Comparison of ENCODE assay signal across 32 cellular contexts in genomic region chr4:161653697-161654096, GRCh38.
"Had no signal": no experiment of that assay in that cellular context is flagged by ENCODE, and none has a peak within 500 bp of the region (broad histone marks: within the 10 kb centered on the region; RNA-seq: fewer than 3 reads in every experiment).

No MANE protein-coding gene starts in this region.

- H3K9me3 Mint-ChIP-seq: nephron progenitor cell had no signal

- DNase-seq: naive thymus-derived CD8-positive, alpha-beta T cell; nephron progenitor cell; nucleus accumbens; posterior cingulate gyrus; psoas muscle; right cardiac atrium; right lobe of liver; sigmoid colon; spleen; stimulated activated CD4-positive, alpha-beta T cell treated with anti-CD3 and anti-CD28 coated beads, Interleukin-12 subunit alpha, Interleukin-12 subunit beta, amount 100 ng/mL, for 4 hours; stimulated activated CD4-positive, alpha-beta T cell treated with anti-CD3 and anti-CD28 coated beads, Interleukin-1b, Interleukin-23, amount 100 ng/mL, for 48 hours; stimulated activated CD4-positive, alpha-beta T cell treated with anti-CD3 and anti-CD28 coated beads, Interleukin-4, amount 100 ng/mL, for 1 hour; stimulated activated CD4-positive, alpha-beta T cell treated with anti-CD3 and anti-CD28 coated beads, Interleukin-4, amount 100 ng/mL, for 4 hours; stimulated activated CD8-positive, alpha-beta memory T cell treated with anti-CD3 and anti-CD28 coated beads, Interleukin-4, amount 100 ng/mL, for 48 hours; stimulated activated naive CD4-positive, alpha-beta T cell; stimulated activated naive CD8-positive, alpha-beta T cell treated with anti-CD3 and anti-CD28 coated beads, Interleukin-15, amount 100 ng/mL, for 72 hours; stimulated activated naive CD8-positive, alpha-beta T cell treated with anti-CD3 and anti-CD28 coated beads, Interleukin-15, Interleukin-2, amounts not matched to agents 100 U/mL and 50 U/mL, for 24 hours; substantia nigra; testis; tibial artery; transverse colon; upper lobe of right lung; uterus had no signal

- H3K4me3 ChIP-seq: psoas muscle, right lobe of liver, sigmoid colon, smooth muscle cell, spleen, suprapubic skin, testis, tibial artery, transverse colon, upper lobe of right lung, uterus had no signal

- ATAC-seq: naive thymus-derived CD8-positive, alpha-beta T cell; natural killer cell treated with Interleukin-12 subunit alpha and Interleukin-12 subunit beta and Interleukin-15 and Interleukin-18, amount 100 ng/mL, for 72 hours; psoas muscle; right cardiac atrium; right lobe of liver; stimulated activated memory B cell treated with anti-CD40 and anti-IgM and Interleukin-4, amounts not matched to agents 10 μg/mL and 1 μg/mL and 100 μg/mL, for 72 hours; stimulated activated naive CD8-positive, alpha-beta T cell treated with anti-CD3 and anti-CD28 coated beads, Interleukin-15, amount 100 ng/mL, for 72 hours; stimulated activated naive CD8-positive, alpha-beta T cell treated with anti-CD3 and anti-CD28 coated beads, Interleukin-15, Interleukin-2, amounts not matched to agents 100 U/mL and 50 U/mL, for 24 hours; upper lobe of right lung had no signal

- H3K4me1 Mint-ChIP-seq: nephron progenitor cell; neural crest cell; stimulated activated memory B cell treated with anti-CD40 and anti-IgM and Interleukin-4, amounts not matched to agents 10 μg/mL and 1 μg/mL and 100 μg/mL, for 72 hours; stimulated activated naive CD8-positive, alpha-beta T cell treated with anti-CD3 and anti-CD28 coated beads, Interleukin-15, amount 100 ng/mL, for 72 hours had no signal

- H3K36me3 Mint-ChIP-seq: naive thymus-derived CD8-positive, alpha-beta T cell; stimulated activated memory B cell treated with anti-CD40 and anti-IgM and Interleukin-4, amounts not matched to agents 10 μg/mL and 1 μg/mL and 100 μg/mL, for 72 hours; type B pancreatic cell had no signal

- H3K9me3 ChIP-seq: neutrophil, right lobe of liver, sigmoid colon, suprapubic skin, testis, tibial artery, transverse colon, upper lobe of right lung, uterus had no signal

- H3K4me1 ChIP-seq: parathyroid adenoma, psoas muscle, right lobe of liver, sigmoid colon, spleen, suprapubic skin, testis, tibial artery, transverse colon, upper lobe of right lung, uterus had no signal

- H3K36me3 ChIP-seq: neutrophil, right lobe of liver, sigmoid colon, spleen, suprapubic skin, tibial artery, transverse colon, upper lobe of right lung, uterus had no signal

- H3K27me3 ChIP-seq: neutrophil, right lobe of liver, sigmoid colon, spleen, suprapubic skin, testis, tibial artery, transverse colon, upper lobe of right lung, uterus had no signal

- H3K9ac ChIP-seq: parathyroid adenoma had no signal

- H3K4me3 Mint-ChIP-seq: naive thymus-derived CD8-positive, alpha-beta T cell; natural killer cell treated with Interleukin-12 subunit alpha and Interleukin-12 subunit beta and Interleukin-15 and Interleukin-18, amount 100 ng/mL, for 72 hours; nephron progenitor cell; neural crest cell; stimulated activated memory B cell treated with anti-CD40 and anti-IgM and Interleukin-4, amounts not matched to agents 10 μg/mL and 1 μg/mL and 100 μg/mL, for 72 hours; stimulated activated naive CD8-positive, alpha-beta T cell treated with anti-CD3 and anti-CD28 coated beads, Interleukin-15, amount 100 ng/mL, for 72 hours; type B pancreatic cell had no signal

- H3K27ac ChIP-seq: neutrophil, parathyroid adenoma, psoas muscle, right lobe of liver, sigmoid colon, spleen, suprapubic skin, testis, tibial artery, transverse colon, upper lobe of right lung, uterus had no signal

- H3K27me3 Mint-ChIP-seq: naive thymus-derived CD8-positive, alpha-beta T cell; natural killer cell treated with Interleukin-12 subunit alpha and Interleukin-12 subunit beta and Interleukin-15 and Interleukin-18, amount 100 ng/mL, for 72 hours; progenitor cell of endocrine pancreas; stimulated activated memory B cell treated with anti-CD40 and anti-IgM and Interleukin-4, amounts not matched to agents 10 μg/mL and 1 μg/mL and 100 μg/mL, for 72 hours; stimulated activated naive CD8-positive, alpha-beta T cell treated with anti-CD3 and anti-CD28 coated beads, Interleukin-15, amount 100 ng/mL, for 72 hours; type B pancreatic cell had no signal

- H3K27ac Mint-ChIP-seq: naive thymus-derived CD8-positive, alpha-beta T cell; natural killer cell treated with Interleukin-12 subunit alpha and Interleukin-12 subunit beta and Interleukin-15 and Interleukin-18, amount 100 ng/mL, for 72 hours; nephron progenitor cell; progenitor cell of endocrine pancreas; stimulated activated memory B cell treated with anti-CD40 and anti-IgM and Interleukin-4, amounts not matched to agents 10 μg/mL and 1 μg/mL and 100 μg/mL, for 72 hours; stimulated activated naive CD8-positive, alpha-beta T cell treated with anti-CD3 and anti-CD28 coated beads, Interleukin-15, amount 100 ng/mL, for 72 hours; type B pancreatic cell had no signal
